Comparison of ENCODE assay signal across 22 cellular contexts in the genomic region with DNA sequence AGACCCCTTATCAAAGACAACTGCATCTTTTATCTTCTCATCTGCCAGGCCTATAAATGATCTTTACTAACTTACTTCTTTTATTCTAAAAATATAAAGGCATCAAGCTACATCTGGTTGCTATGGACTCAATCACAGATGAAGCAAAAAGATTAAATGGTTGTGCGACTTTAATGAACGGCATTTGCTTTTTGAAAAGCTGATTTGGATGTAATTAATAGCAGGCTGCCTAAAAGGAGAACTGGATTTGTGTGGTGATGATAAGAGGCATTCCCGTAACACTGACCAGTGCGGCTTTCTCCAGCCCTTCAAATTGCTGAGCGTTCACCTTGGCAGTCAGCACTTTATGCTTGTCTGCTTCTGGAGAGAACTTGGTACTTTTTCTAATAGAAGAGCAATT.
DNase-seq lines count a peak whose midpoint lies in the region; ATAC-seq and TF ChIP-seq lines count a peak whose summit lies in the region.
"Had no signal": no experiment of that assay in that cellular context is flagged by ENCODE, and none has a peak within 500 bp of the region (broad histone marks: within the 10 kb centered on the region; RNA-seq: fewer than 3 reads in every experiment).

No MANE protein-coding gene starts in this region.

- no peaks in the 10 kb centered on the region for H3K36me3 ChIP-seq in ascending aorta
- no peaks in the 10 kb centered on the region for H3K36me3 ChIP-seq in thoracic aorta
- H3K36me3 ChIP-seq in ovary, result no peaks in the 10 kb centered on the region

- DNase-seq in Right ventricle myocardium superior, result no peak
- DNase-seq in cardiac septum (ENCODE audit: low spot score), result no peak
- DNase-seq in OCI-M1 (lab: John Stamatoyannopoulos, UW), result peak; percentile 6
- DNase-seq in ascending aorta (ENCODE audit: low spot score in 2 of 2), result no peak
- DNase-seq in thoracic aorta (ENCODE audit: low spot score), result no peak
- DNase-seq in ovary, result no peak
- no peak for DNase-seq in activated naive CD8-positive, alpha-beta T cell treated with anti-CD3 and anti-CD28 coated beads for 36 hours
- DNase-seq: CD4-positive, CD25-positive, alpha-beta regulatory T cell; DMS153; NCI-H1048; NCI-H1417 treated with DMSO at 0.1 percent for 48 hours; NCI-H1694 treated with DMSO at 0.1 percent for 48 hours; NCI-H2171 treated with DMSO at 0.1 percent for 48 hours; NCI-H345; NCI-H524; NCI-H748 treated with DMSO at 0.1 percent for 48 hours; NK-92 treated with Interleukin-12 subunit alpha and Interleukin-12 subunit beta, amount 100 ng/mL, for 24 hours; PC-9; RPMI8226; SHP77 treated with DMSO at 0.1 percent for 48 hours had no signal

- peak overlapping the region; percentile 21 to 39 for H3K27ac ChIP-seq in ascending aorta
- H3K27ac ChIP-seq in thoracic aorta, result peak overlapping the region in 1 of 2 donors; percentile 22
- no peak overlapping the region for H3K27ac ChIP-seq in ovary
- H3K27ac ChIP-seq: PC-9, SK-N-MC had no signal

- no peaks in the 10 kb centered on the region for H3K36me3 Mint-ChIP-seq in activated naive CD8-positive, alpha-beta T cell treated with anti-CD3 and anti-CD28 coated beads for 36 hours
- H3K36me3 Mint-ChIP-seq: CD4-positive, CD25-positive, alpha-beta regulatory T cell had no signal

- intact Hi-C loops in Right ventricle myocardium superior (cut with DNase I), result no loop called here
- intact Hi-C loops in cardiac septum (cut with DNase I), result no loop called here
- intact Hi-C loops in ascending aorta (cut with DNase I), result no loop called here
- intact Hi-C loops in ovary (cut with DNase I), result no loop called here

- H3K4me1 Mint-ChIP-seq in activated naive CD8-positive, alpha-beta T cell treated with anti-CD3 and anti-CD28 coated beads for 36 hours, result no peaks in the 10 kb centered on the region

- 20 to 31% (median 21%) methylated on average over 5 of the region's 5 CpGs for WGBS in ovary, 3 donors

- TF ChIP-seq POLR2A in ovary (IDR thresholded peaks at IDR 0.05), result no peak

- TF ChIP-seq CTCF in ascending aorta (IDR thresholded peaks at IDR 0.05) (no peak), thoracic aorta (IDR thresholded peaks at IDR 0.05) (no peak), ovary (IDR thresholded peaks at IDR 0.05) (no peak)

- no peaks in the 10 kb centered on the region for H3K27me3 Mint-ChIP-seq in activated naive CD8-positive, alpha-beta T cell treated with anti-CD3 and anti-CD28 coated beads for 36 hours

- H3K4me3 ChIP-seq in ascending aorta (peak overlapping the region in 1 of 2 donors; percentile 26), thoracic aorta (peak overlapping the region; percentile 15), ovary (no peak overlapping the region)
- H3K4me3 ChIP-seq: PC-9, SK-N-MC had no signal

- TF ChIP-seq EP300 in ovary (IDR thresholded peaks at IDR 0.05), result no peak

- H3K27me3 ChIP-seq in ascending aorta (no peaks in the 10 kb centered on the region), thoracic aorta (replicated peaks; ENCODE audit: insufficient read depth) (no peaks in the 10 kb centered on the region), ovary (no peaks in the 10 kb centered on the region)

- peaks cover 2% of the 10 kb centered on the region for H3K9me3 Mint-ChIP-seq in activated naive CD8-positive, alpha-beta T cell treated with anti-CD3 and anti-CD28 coated beads for 36 hours

- no peaks in the 10 kb centered on the region for H3K9me3 ChIP-seq in ascending aorta
- no peaks in the 10 kb centered on the region for H3K9me3 ChIP-seq in thoracic aorta
- H3K9me3 ChIP-seq in ovary, result no peaks in the 10 kb centered on the region

- H3K4me3 Mint-ChIP-seq in activated naive CD8-positive, alpha-beta T cell treated with anti-CD3 and anti-CD28 coated beads for 36 hours, result no peak overlapping the region
- H3K4me3 Mint-ChIP-seq: CD4-positive, CD25-positive, alpha-beta regulatory T cell had no signal

- ATAC-seq in Right ventricle myocardium superior (ENCODE audit: poor library complexity) (peak; percentile 68), thoracic aorta (ENCODE audit: insufficient number of reproducible peaks, low FRiP score, low read depth) (no peak), HG02884 (IDR thresholded peaks at IDR 0.05; ENCODE audit: unreplicated experiment) (no peak)

- H3K4me1 ChIP-seq in ascending aorta (peaks cover 0 to 7% of the 10 kb centered on the region in 2 donors), thoracic aorta (ENCODE audit: control insufficient read depth in 1 of 2, low read depth in 2 of 2) (peaks cover 4 to 14% of the 10 kb centered on the region in 2 donors), ovary (ENCODE audit: insufficient read depth) (no peaks in the 10 kb centered on the region)

- H3K27ac Mint-ChIP-seq in activated naive CD8-positive, alpha-beta T cell treated with anti-CD3 and anti-CD28 coated beads for 36 hours, result no peak overlapping the region
- H3K27ac Mint-ChIP-seq: CD4-positive, CD25-positive, alpha-beta regulatory T cell had no signal

Comparison
In these comparisons a context has a peak if more than half of its experiments do, and no peak if none do; other contexts are left out.
1. H3K27ac ChIP-seq: peak in ascending aorta (2 of 2); none in ovary (0 of 2).